35 cellular contexts compared by ENCODE assay signal in the genomic region with DNA sequence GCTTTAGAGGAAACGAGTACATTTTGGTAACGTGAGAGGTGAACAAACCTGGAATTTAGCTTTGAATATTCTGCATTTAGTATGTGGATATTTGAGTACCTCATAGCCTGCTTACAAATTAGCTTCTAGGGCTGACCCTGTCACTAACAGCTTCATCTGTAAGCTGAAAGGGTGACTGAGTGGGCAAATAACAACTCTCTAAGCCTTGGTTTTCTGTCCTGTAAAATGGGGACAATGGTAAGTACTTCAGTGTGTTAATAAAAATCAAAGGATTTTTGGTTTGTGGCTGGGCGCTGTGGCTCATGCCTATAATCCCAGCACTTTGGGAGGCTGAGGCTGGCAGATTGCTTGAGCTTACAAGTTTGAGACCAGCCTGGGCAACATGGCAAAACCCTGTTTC. TPM values are rescaled to one million over a fixed set of nuclear protein-coding genes. Genes with fewer than 3 reads are reported as not detected.
"Had no signal": no experiment of that assay in that cellular context is flagged by ENCODE, and none has a peak within 500 bp of the region (broad histone marks: within the 10 kb centered on the region; RNA-seq: fewer than 3 reads in every experiment).

No MANE protein-coding gene starts in this region.

- H3K27ac ChIP-seq: adrenal gland, breast epithelium, cardiac muscle cell, colonic mucosa, epithelial cell of prostate, gastroesophageal sphincter, heart right ventricle had no signal

- H2AFZ ChIP-seq: hepatocyte had no signal

- H3K79me2 ChIP-seq: hepatocyte had no signal

- ATAC-seq: activated naive CD8-positive, alpha-beta T cell treated with anti-CD3 and anti-CD28 coated beads, Interleukin-2, amount 50 U/mL, for 24 hours; gastroesophageal sphincter; heart right ventricle; T-helper 17 cell; WTC11 had no signal

- H3K9me3 ChIP-seq: adrenal gland, breast epithelium, colonic mucosa, esophagus squamous epithelium, gastroesophageal sphincter had no signal

- H3K4me3 ChIP-seq: adrenal gland, breast epithelium, cardiac muscle cell, colonic mucosa, esophagus squamous epithelium, gastroesophageal sphincter, heart right ventricle, hepatocyte had no signal

- FAIRE-seq: endometrium, endothelial cell of umbilical vein had no signal

- DNase-seq: activated CD4-positive, alpha-beta memory T cell treated with anti-CD3 and anti-CD28 coated beads, Interleukin-2, amount 10 ng/mL, durations not matched to agents 7 days and 5 days; activated CD4-positive, alpha-beta T cell treated with anti-CD3 and anti-CD28 coated beads for 1 hour; activated CD4-positive, alpha-beta T cell treated with anti-CD3 and anti-CD28 coated beads for 4 hours; activated CD4-positive, alpha-beta T cell treated with anti-CD3 and anti-CD28 coated beads, Interleukin-2, amount 10 ng/mL, durations not matched to agents 7 days and 5 days; activated CD4-positive, alpha-beta T cell treated with anti-CD3 and anti-CD28 coated beads, Interleukin-2, amount 50 U/mL, for 4 hours; activated CD8-positive, alpha-beta memory T cell treated with anti-CD3 and anti-CD28 coated beads, Interleukin-2, amount 50 U/mL, for 4 hours; activated effector memory CD4-positive, alpha-beta T cell treated with anti-CD3 and anti-CD28 coated beads, Interleukin-2, amount 50 U/mL, for 16 hours; activated naive CD4-positive, alpha-beta T cell treated with anti-CD3 and anti-CD28 coated beads for 36 hours; activated naive CD8-positive, alpha-beta T cell treated with anti-CD3 and anti-CD28 coated beads for 36 hours; activated naive CD8-positive, alpha-beta T cell treated with anti-CD3 and anti-CD28 coated beads, Interleukin-2, amount 50 U/mL, for 24 hours; activated T-cell treated with anti-CD3 and anti-CD28 coated beads, Interleukin-2, amount 50 U/mL, for 1 hour; activated T-cell treated with anti-CD3 and anti-CD28 coated beads, Interleukin-2, amount 50 U/mL, for 48 hours; adrenal gland; amygdala; aorta; central memory CD4-positive, alpha-beta T cell; cerebellar nuclear complex; colonic mucosa; effector CD8-positive, alpha-beta T cell; esophagus squamous epithelium; foreskin melanocyte; heart right ventricle; T-helper 17 cell had no signal

- H3K36me3 ChIP-seq: breast epithelium had no signal

- H3K27me3 ChIP-seq: adrenal gland, breast epithelium, cardiac muscle cell, colonic mucosa, esophagus squamous epithelium, gastroesophageal sphincter, heart right ventricle, hepatocyte had no signal

- H3K4me1 ChIP-seq: adrenal gland, breast epithelium, colonic mucosa had no signal

RNA-seq across cellular contexts. Expression of a gene that starts 8.5 kb away (rescaled TPM):
- total RNA-seq: fibroblast of villous mesenchyme had no signal
- polyA plus RNA-seq: cardiac muscle cell, hepatocyte had no signal

RNA-seq across cellular contexts. Expression of a gene that starts 30.1 kb away (rescaled TPM):
- total RNA-seq: activated CD4-positive, alpha-beta memory T cell treated with anti-CD3 and anti-CD28 coated beads, Interleukin-2, amount 10 ng/mL, durations not matched to agents 7 days and 5 days; activated CD4-positive, alpha-beta T cell treated with anti-CD3 and anti-CD28 coated beads, Interleukin-2, amount 10 ng/mL, durations not matched to agents 7 days and 5 days; activated naive CD4-positive, alpha-beta T cell treated with anti-CD3 and anti-CD28 coated beads for 36 hours; activated T-helper 1 cell treated with anti-CD3 and anti-CD28 coated beads, Interleukin-12 subunit alpha, Interleukin-12 subunit beta, Interleukin-2, Interleukin-4 antibody, amounts not matched to agents 30 ng/mL and 10 ng/mL and 1 ng/mL, durations not matched to agents 14 hours and 24 hours and 36 hours; adrenal gland; aorta; breast epithelium; colonic mucosa; dermis microvascular lymphatic vessel endothelial cell; esophagus squamous epithelium; fibroblast of villous mesenchyme; heart right ventricle; T-helper 17 cell had no signal
- polyA plus RNA-seq: adrenal gland, aorta, esophagus, heart right ventricle had no signal
